In genomic region chr2:42048318-42049251, GRCh38 we compare ENCODE assay signal across 8 cellular contexts. TPM values are rescaled to one million over a fixed set of nuclear protein-coding genes. Genes with fewer than 3 reads are reported as not detected.
DNase-seq lines count a peak whose midpoint lies in the region; ATAC-seq and TF ChIP-seq lines count a peak whose summit lies in the region.

No MANE protein-coding gene starts in this region.

- DNase-seq in NCI-H1417 (lab: John Stamatoyannopoulos, UW) (peak in 2 of 3 experiments; percentile 27 to 41), NCI-H1417 treated with DMSO at 0.1 percent for 48 hours (lab: John Stamatoyannopoulos, UW) (no peak), NT2/D1 (ENCODE audit: low read depth, low spot score) (no peak), epithelial cell of proximal tubule (ENCODE audit: low read depth) (no peak), OCI-LY7 (ENCODE audit: low spot score) (no peak)
- peak; percentile 25 for DNase-seq in natural killer cell treated with Interleukin-12 subunit alpha and Interleukin-12 subunit beta and Interleukin-15 and Interleukin-18, amount 100 ng/mL, for 72 hours (ENCODE audit: low spot score)

- no peak overlapping the region for H3K4me2 ChIP-seq in OCI-LY7 (ENCODE audit: low read length)

- no peaks in the 10 kb centered on the region for H3K9me2 ChIP-seq in OCI-LY7 (ENCODE audit: insufficient read depth, low read length)

- H3K9ac ChIP-seq in NT2/D1 (ENCODE audit: insufficient read length, low read depth) = peak overlapping the region; percentile 95

- no TSS peak for BruUV-seq in OCI-LY7 (replicated peaks; lab: Mats Ljungman, UMichigan)

- intact Hi-C loops in OCI-LY7 (cut with micrococcal nuclease; ENCODE audit: unreplicated experiment) = no loop called here

- CTCF ChIA-PET in OCI-LY7 (lab: Charles Lee; ENCODE audit: unreplicated experiment) = no interaction called here

- no peak overlapping the region for H3K27ac ChIP-seq in OCI-LY7 (ENCODE audit: low read depth, low read length, poor library complexity, severe bottlenecking)

- POLR2A ChIA-PET in OCI-LY7 (lab: Charles Lee) = no interaction called here

- no peak overlapping the region for H2AFZ ChIP-seq in OCI-LY7 (ENCODE audit: low read length)

- no peak overlapping the region for H3K27ac Mint-ChIP-seq in natural killer cell treated with Interleukin-12 subunit alpha and Interleukin-12 subunit beta and Interleukin-15 and Interleukin-18, amount 100 ng/mL, for 72 hours

- ATAC-seq in natural killer cell treated with Interleukin-12 subunit alpha and Interleukin-12 subunit beta and Interleukin-15 and Interleukin-18, amount 100 ng/mL, for 72 hours = peak in 1 of 2 donors; percentile 34
- ATAC-seq in GM19452 (IDR thresholded peaks at IDR 0.05; ENCODE audit: unreplicated experiment) (no peak), HG02973 (IDR thresholded peaks at IDR 0.05; ENCODE audit: unreplicated experiment) (no peak)

- no peaks in the 10 kb centered on the region for H3K79me2 ChIP-seq in OCI-LY7 (ENCODE audit: insufficient read depth, low read depth, low read length)

- H3K36me3 Mint-ChIP-seq in natural killer cell treated with Interleukin-12 subunit alpha and Interleukin-12 subunit beta and Interleukin-15 and Interleukin-18, amount 100 ng/mL, for 72 hours = no peaks in the 10 kb centered on the region

- H4K20me1 ChIP-seq in OCI-LY7 (ENCODE audit: insufficient read depth, low read length) = no peaks in the 10 kb centered on the region

- H3K9me3 ChIP-seq in NT2/D1 (ENCODE audit: insufficient read depth, low read length) (no peaks in the 10 kb centered on the region), OCI-LY7 (ENCODE audit: low read length) (no peaks in the 10 kb centered on the region)

- H3K27me3 ChIP-seq in NT2/D1 (ENCODE audit: insufficient read depth, insufficient read length) = no peaks in the 10 kb centered on the region

- H3K4me1 ChIP-seq in NT2/D1 (ENCODE audit: insufficient read depth, insufficient read length) = peaks cover 26% of the 10 kb centered on the region
- no peaks in the 10 kb centered on the region for H3K4me1 ChIP-seq in OCI-LY7 (ENCODE audit: insufficient read depth, low read length, poor library complexity, severe bottlenecking)

- peaks cover 0 to 2% of the 10 kb centered on the region in 2 donors for H3K4me1 Mint-ChIP-seq in natural killer cell treated with Interleukin-12 subunit alpha and Interleukin-12 subunit beta and Interleukin-15 and Interleukin-18, amount 100 ng/mL, for 72 hours (ENCODE audit: low read depth in 2 of 2)

- H3K4me3 ChIP-seq in NT2/D1 (ENCODE audit: insufficient read length, low read depth) (peak overlapping the region; percentile 91), epithelial cell of proximal tubule (ENCODE audit: low read depth, low read length) (peak overlapping the region; percentile 70), OCI-LY7 (ENCODE audit: low read depth, low read length, poor library complexity, severe bottlenecking) (no peak overlapping the region)

- peaks cover 24 to 38% of the 10 kb centered on the region in 2 donors for H3K27me3 Mint-ChIP-seq in natural killer cell treated with Interleukin-12 subunit alpha and Interleukin-12 subunit beta and Interleukin-15 and Interleukin-18, amount 100 ng/mL, for 72 hours

- H3K4me3 Mint-ChIP-seq in natural killer cell treated with Interleukin-12 subunit alpha and Interleukin-12 subunit beta and Interleukin-15 and Interleukin-18, amount 100 ng/mL, for 72 hours = no peak overlapping the region

- H3K36me3 ChIP-seq in NT2/D1 (ENCODE audit: insufficient read depth, insufficient read length, low read length) (peaks cover 15% of the 10 kb centered on the region), OCI-LY7 (ENCODE audit: insufficient read depth, low read length) (no peaks in the 10 kb centered on the region)

- H3K9me3 Mint-ChIP-seq in natural killer cell treated with Interleukin-12 subunit alpha and Interleukin-12 subunit beta and Interleukin-15 and Interleukin-18, amount 100 ng/mL, for 72 hours = no peaks in the 10 kb centered on the region

- TF ChIP-seq CTCF in epithelial cell of proximal tubule (conservative IDR thresholded peaks at IDR 0.05; ENCODE audit: low read depth, low read length) = no peak
- no peak for TF ChIP-seq CTCF in OCI-LY7 (conservative IDR thresholded peaks at IDR 0.05; ENCODE audit: low read length)

RNA-seq across cellular contexts. Expression of gene PKDCC, which starts 0.8 kb away (rescaled TPM):
- total RNA-seq in epithelial cell of proximal tubule (20.5 and 51.1 TPM in 2 replicates), OCI-LY7 (2022) (not detected in 2 replicates)
- not detected for total RNA-seq in natural killer cell treated with Interleukin-12 subunit alpha and Interleukin-12 subunit beta and Interleukin-15 and Interleukin-18, amount 100 ng/mL, for 72 hours
- not detected in 2 replicates for total RNA-seq in OCI-LY7 (2014; rRNA removed; shearing (Covaris generic))

Comparison
In these comparisons a context has a peak if more than half of its experiments do, and no peak if none do; other contexts are left out.
1. DNase-seq: peak in NCI-H1417 (2 of 3) and natural killer cell treated with Interleukin-12 subunit alpha and Interleukin-12 subunit beta and Interleukin-15 and Interleukin-18, amount 100 ng/mL, for 72 hours (single experiment); none in NCI-H1417 treated with DMSO at 0.1 percent for 48 hours (single experiment), NT2/D1 (single experiment), epithelial cell of proximal tubule (single experiment) and OCI-LY7 (single experiment).
2. RNA of gene PKDCC, which starts 0.8 kb away (total RNA-seq): 20.5 to 51.1 TPM in epithelial cell of proximal tubule; not detected in natural killer cell treated with Interleukin-12 subunit alpha and Interleukin-12 subunit beta and Interleukin-15 and Interleukin-18, amount 100 ng/mL, for 72 hours and not detected in OCI-LY7; every median in the first group is over 10 times any median in the second.